Comparison of ENCODE assay signal across 8 cellular contexts in genomic region chr11:70483077-70483861, GRCh38.
DNase-seq lines count a peak whose midpoint lies in the region; ATAC-seq and TF ChIP-seq lines count a peak whose summit lies in the region.

No MANE protein-coding gene starts in this region.

- H3K9me3 ChIP-seq in BE2C (no peaks in the 10 kb centered on the region), adrenal gland (replicated peaks in 1 of 3) (no peaks in the 10 kb centered on the region)

- DNase-seq in BE2C (no peak), HUDEP-2 (lab: John Stamatoyannopoulos, UW; ENCODE audit: unreplicated experiment in 76 of 76) (peak in 43 of 76 experiments; percentile 4 to 50 (median 32)), adrenal gland (peak; percentile 45 to 79 (median 64)), left lobe of liver (ENCODE audit: low spot score) (no peak), NCI-H1436 (lab: John Stamatoyannopoulos, UW) (no peak)
- no peak for DNase-seq in stimulated activated naive CD4-positive, alpha-beta T cell (lab: John Stamatoyannopoulos, UW)

- H3K4me1 ChIP-seq in BE2C (no peaks in the 10 kb centered on the region), adrenal gland (replicated peaks in 1 of 2) (peaks cover 9 to 11% of the 10 kb centered on the region in 2 donors)

- ATAC-seq in left lobe of liver = peak; percentile 5
- ATAC-seq in GM19452 (IDR thresholded peaks at IDR 0.05; ENCODE audit: unreplicated experiment) = no peak
- ATAC-seq in HG02981 (IDR thresholded peaks at IDR 0.05; ENCODE audit: unreplicated experiment) = no peak

- H3K36me3 ChIP-seq in BE2C (no peaks in the 10 kb centered on the region), adrenal gland (replicated peaks in 1 of 2) (no peaks in the 10 kb centered on the region)

- no peak for TF ChIP-seq POLR2A in adrenal gland (IDR thresholded peaks at IDR 0.05)

- H3K27me3 ChIP-seq in BE2C (no peaks in the 10 kb centered on the region), adrenal gland (no peaks in the 10 kb centered on the region)

- 84 to 90% (median 87%) methylated on average over 9 of the region's 9 CpGs for WGBS in adrenal gland, 4 donors

- H3K4me3 ChIP-seq in BE2C (ENCODE audit: low read depth, low read length) (no peak overlapping the region), adrenal gland (no peak overlapping the region)

- intact Hi-C loops in adrenal gland (cut with DNase I) = no loop called here

- peak overlapping the region in 4 of 5 donors; percentile 60 to 92 (median 78) for H3K27ac ChIP-seq in adrenal gland

- peak; percentile 31 for TF ChIP-seq CTCF in BE2C (IDR thresholded peaks at IDR 0.05; ENCODE audit: low read depth, low read length)
- TF ChIP-seq CTCF in adrenal gland (IDR thresholded peaks at IDR 0.05) = peak; percentile 14 to 58 (median 42)

Comparison
In these comparisons a context has a peak if more than half of its experiments do, and no peak if none do; other contexts are left out.
1. DNase-seq: peak in HUDEP-2 (43 of 76) and adrenal gland (7 of 7); none in BE2C (single experiment), left lobe of liver (single experiment), stimulated activated naive CD4-positive, alpha-beta T cell (0 of 6) and NCI-H1436 (single experiment).